18 cellular contexts compared by ENCODE assay signal in genomic region chr4:125986307-125986706, GRCh38.
"Had no signal": no experiment of that assay in that cellular context is flagged by ENCODE, and none has a peak within 500 bp of the region (broad histone marks: within the 10 kb centered on the region; RNA-seq: fewer than 3 reads in every experiment).

No MANE protein-coding gene starts in this region.

- H3K27ac ChIP-seq: body of pancreas, neural progenitor cell, pancreas, thoracic aorta, upper lobe of right lung, WERI-Rb-1 had no signal

- H3K4me3 ChIP-seq: body of pancreas, neural progenitor cell, pancreas, thoracic aorta, upper lobe of right lung had no signal

- H3K4me2 ChIP-seq: neural progenitor cell had no signal

- DNase-seq: activated CD4-positive, alpha-beta memory T cell treated with anti-CD3 and anti-CD28 coated beads, Interleukin-2, amount 10 ng/mL, durations not matched to agents 7 days and 5 days; activated CD4-positive, alpha-beta T cell treated with anti-CD3 and anti-CD28 coated beads for 36 hours; activated effector memory CD4-positive, alpha-beta T cell treated with anti-CD3 and anti-CD28 coated beads, Interleukin-2, amount 50 U/mL, for 16 hours; activated T-cell treated with anti-CD3 and anti-CD28 coated beads, Interleukin-2, amount 50 U/mL, for 48 hours; amygdala; body of pancreas; caudate nucleus; stimulated activated CD4-positive, alpha-beta T cell treated with anti-CD3 and anti-CD28 coated beads, Interleukin-12 subunit alpha, Interleukin-12 subunit beta, amount 100 ng/mL, for 4 hours; stimulated activated CD4-positive, alpha-beta T cell treated with anti-CD3 and anti-CD28 coated beads, Interleukin-2, amount 100 ng/mL, for 24 hours; upper lobe of right lung; WERI-Rb-1 had no signal

- H3K9ac ChIP-seq: neural progenitor cell had no signal

- H3K27me3 ChIP-seq: body of pancreas, neural progenitor cell, pancreas, upper lobe of right lung had no signal

- FAIRE-seq: colon, keratinocyte had no signal

- H3K36me3 ChIP-seq: neural progenitor cell, pancreas, thoracic aorta, upper lobe of right lung, WERI-Rb-1 had no signal

- H3K4me1 ChIP-seq: body of pancreas, neural progenitor cell, pancreas, upper lobe of right lung had no signal

- H3K9me3 ChIP-seq: body of pancreas, pancreas, thoracic aorta, upper lobe of right lung had no signal

- ATAC-seq: activated CD4-positive, alpha-beta T cell treated with anti-CD3 and anti-CD28 coated beads for 36 hours; body of pancreas; left lobe of liver; pancreas; stimulated activated effector memory CD8-positive, alpha-beta T cell treated with anti-CD3 and anti-CD28 coated beads, Interleukin-12 subunit alpha, Interleukin-12 subunit beta, amount 100 ng/mL, for 72 hours; upper lobe of right lung had no signal
